1 cellular context compared by ENCODE assay signal in genomic region chr2:27264253-27264752, GRCh38.
TF ChIP-seq lines count a peak whose summit lies in the region.

No MANE protein-coding gene starts in this region.

TF ChIP-seq in HepG2, 621 proteins besides CTCF, POLR2A, EP300 and RAD21 (continues in another document):
- TF ChIP-seq SMAD1 (CRISPR knock-in tag; IDR thresholded peaks at IDR 0.05; ENCODE audit: borderline replicate concordance, low read depth) (no peak), ETV6 (CRISPR knock-in tag; conservative IDR thresholded peaks at IDR 0.05) (0 out of 2 replicates have a peak, but pooled peaks have one; percentile 13), MTA3 (CRISPR knock-in tag; IDR thresholded peaks at IDR 0.05) (no peak), NFYC (CRISPR knock-in tag; IDR thresholded peaks at IDR 0.05) (no peak), ARNTL (CRISPR knock-in tag; IDR thresholded peaks at IDR 0.05) (no peak), MAX (IDR thresholded peaks at IDR 0.05) (peak; percentile 56), ZNF576 (CRISPR knock-in tag; IDR thresholded peaks at IDR 0.05) (0 out of 2 replicates have a peak, but pooled peaks have one; percentile 65), REL (CRISPR knock-in tag; conservative IDR thresholded peaks at IDR 0.05) (0 out of 2 replicates have a peak, but pooled peaks have one; percentile 61), GATAD1 (CRISPR knock-in tag; IDR thresholded peaks at IDR 0.05) (no peak), MYC (CRISPR knock-in tag; IDR thresholded peaks at IDR 0.05; ENCODE audit: borderline replicate concordance) (0 out of 2 replicates have a peak, but pooled peaks have one; percentile 39), HOXA9 (CRISPR knock-in tag; IDR thresholded peaks at IDR 0.05; ENCODE audit: borderline replicate concordance) (0 out of 2 replicates have a peak, but pooled peaks have one; percentile 11), SNAPC4 (CRISPR knock-in tag; IDR thresholded peaks at IDR 0.05) (no peak), PTBP1 (IDR thresholded peaks at IDR 0.05; ENCODE audit: low read depth, low read length, poor library complexity, severe bottlenecking) (no peak), HCFC1 (IDR thresholded peaks at IDR 0.05; ENCODE audit: low read depth, low read length) (no peak), SOX13 (IDR thresholded peaks at IDR 0.05) (no peak), SOX13 (CRISPR knock-in tag; conservative IDR thresholded peaks at IDR 0.05 in 1 of 2, IDR thresholded peaks at IDR 0.05 in 1 of 2) (no peak), ZNF780A (CRISPR knock-in tag; IDR thresholded peaks at IDR 0.05) (0 out of 2 replicates have a peak, but pooled peaks have one; percentile 36), ZBTB4 (CRISPR knock-in tag; IDR thresholded peaks at IDR 0.05; ENCODE audit: borderline replicate concordance) (no peak), TBX3 (IDR thresholded peaks at IDR 0.05; ENCODE audit: borderline replicate concordance) (0 out of 2 replicates have a peak, but pooled peaks have one; percentile 17), TFDP2 (CRISPR knock-in tag; IDR thresholded peaks at IDR 0.05) (no peak), BHLHE40 (IDR thresholded peaks at IDR 0.05; ENCODE audit: low read length) (peak; percentile 81), HOXA3 (CRISPR knock-in tag; IDR thresholded peaks at IDR 0.05) (peak; percentile 24; the same call in 1 of the 2 replicates), LCORL (IDR thresholded peaks at IDR 0.05) (no peak), LCORL (CRISPR knock-in tag; IDR thresholded peaks at IDR 0.05) (no peak), ZNF501 (CRISPR knock-in tag; IDR thresholded peaks at IDR 0.05) (no peak), EEA1 (CRISPR knock-in tag; IDR thresholded peaks at IDR 0.05; ENCODE audit: borderline replicate concordance) (peak; percentile 66; the same call in 1 of the 2 replicates), EZH2 (conservative IDR thresholded peaks at IDR 0.05; ENCODE audit: low read depth, low read length) (peak; percentile 98), ZXDC (CRISPR knock-in tag; IDR thresholded peaks at IDR 0.05) (no peak), ZNF142 (CRISPR knock-in tag; IDR thresholded peaks at IDR 0.05) (no peak), ERF (CRISPR knock-in tag; IDR thresholded peaks at IDR 0.05) (no peak), ZNF749 (CRISPR knock-in tag; IDR thresholded peaks at IDR 0.05; ENCODE audit: borderline replicate concordance) (peak; percentile 9; the same call in 1 of the 2 replicates), SKIL (CRISPR knock-in tag; IDR thresholded peaks at IDR 0.05; ENCODE audit: borderline replicate concordance) (no peak), GZF1 (CRISPR knock-in tag; IDR thresholded peaks at IDR 0.05) (0 out of 2 replicates have a peak, but pooled peaks have one; percentile 18)
